ENCODE assay signal across 13 cellular contexts in genomic region chr3:173711619-173712018, GRCh38.
DNase-seq lines count a peak whose midpoint lies in the region; ATAC-seq, FAIRE-seq and TF ChIP-seq lines count a peak whose summit lies in the region.
"Had no signal": no experiment of that assay in that cellular context is flagged by ENCODE, and none has a peak within 500 bp of the region (broad histone marks: within the 10 kb centered on the region; RNA-seq: fewer than 3 reads in every experiment).

No MANE protein-coding gene starts in this region.

- H3K9me3 ChIP-seq in left ventricle myocardium inferior (replicated peaks) (no peaks in the 10 kb centered on the region), kidney (ENCODE audit: control insufficient read depth in 1 of 2, low read length in 2 of 2) (no peaks in the 10 kb centered on the region), upper lobe of right lung (no peaks in the 10 kb centered on the region)
- H3K9me3 ChIP-seq: esophagus squamous epithelium had no signal

- DNase-seq in Right ventricle myocardium superior (no peak), left ventricle myocardium inferior (no peak), SK-MEL-5 (ENCODE audit: low read depth, low spot score) (peak; percentile 22), kidney (no peak), upper lobe of right lung (no peak), NCI-H1092 (lab: John Stamatoyannopoulos, UW) (no peak)
- DNase-seq in activated CD4-positive, alpha-beta T cell treated with anti-CD3 and anti-CD28 coated beads, Interleukin-2, amount 50 U/mL, for 48 hours: no peak
- DNase-seq: activated naive CD4-positive, alpha-beta T cell treated with anti-CD3 and anti-CD28 coated beads, Interleukin-2, amount 50 U/mL, for 16 hours; esophagus squamous epithelium; NCI-H526; nucleus accumbens; T1000 had no signal

- in situ Hi-C loops in SK-MEL-5 (cut with HindIII; ENCODE audit: low pct_unique_long_range_greater_than_20kb, low sequenced_read_pairs): no loop called here

- ATAC-seq in Right ventricle myocardium superior (ENCODE audit: poor library complexity) (peak; percentile 46), upper lobe of right lung (peak; percentile 83), GM18909 (IDR thresholded peaks at IDR 0.05; ENCODE audit: poor library complexity, unreplicated experiment) (no peak)

- H3K36me3 ChIP-seq in left ventricle myocardium inferior (no peaks in the 10 kb centered on the region), kidney (ENCODE audit: control insufficient read depth in 1 of 2, insufficient read depth in 2 of 2, low read length in 2 of 2) (no peaks in the 10 kb centered on the region), upper lobe of right lung (no peaks in the 10 kb centered on the region)
- H3K36me3 ChIP-seq: esophagus squamous epithelium had no signal

- H3K4me1 ChIP-seq in left ventricle myocardium inferior: no peaks in the 10 kb centered on the region
- H3K4me1 ChIP-seq in kidney (ENCODE audit: control insufficient read depth in 1 of 2, insufficient read depth in 1 of 2, low read depth in 1 of 2, low read length in 2 of 2): no peaks in the 10 kb centered on the region
- no peaks in the 10 kb centered on the region for H3K4me1 ChIP-seq in upper lobe of right lung
- H3K4me1 ChIP-seq: esophagus squamous epithelium had no signal

- intact Hi-C loops in Right ventricle myocardium superior (cut with DNase I): no loop called here
- intact Hi-C loops in left ventricle myocardium inferior (cut with micrococcal nuclease): no loop called here
- intact Hi-C loops in kidney (cut with DNase I): no loop called here
- intact Hi-C loops in upper lobe of right lung (cut with DNase I): no loop called here

- FAIRE-seq in kidney (lab: Jason Lieb, UNC): no peak

- TF ChIP-seq CTCF in left ventricle myocardium inferior (IDR thresholded peaks at IDR 0.05; ENCODE audit: borderline replicate concordance): no peak
- no peak for TF ChIP-seq CTCF in kidney (IDR thresholded peaks at IDR 0.05; ENCODE audit: borderline replicate concordance, extremely low read depth, insufficient read depth)
- TF ChIP-seq CTCF in upper lobe of right lung (IDR thresholded peaks at IDR 0.05): no peak

- H3K27ac ChIP-seq in left ventricle myocardium inferior (replicated peaks) (no peak overlapping the region), kidney (ENCODE audit: low read depth in 2 of 2, low read length in 2 of 2) (peak overlapping the region in 1 of 2 donors; percentile 20), upper lobe of right lung (no peak overlapping the region)
- H3K27ac ChIP-seq: esophagus squamous epithelium had no signal

- no peak overlapping the region for H3K9ac ChIP-seq in kidney (ENCODE audit: low read length in 2 of 2)

- no peaks in the 10 kb centered on the region for H3K27me3 ChIP-seq in left ventricle myocardium inferior (ENCODE audit: low read depth)
- H3K27me3 ChIP-seq in upper lobe of right lung: no peaks in the 10 kb centered on the region
- H3K27me3 ChIP-seq: esophagus squamous epithelium had no signal

- H3K4me3 ChIP-seq in left ventricle myocardium inferior: no peak overlapping the region
- peak overlapping the region; percentile 33 to 45 for H3K4me3 ChIP-seq in kidney (ENCODE audit: low read length in 2 of 2)
- no peak overlapping the region for H3K4me3 ChIP-seq in upper lobe of right lung
- H3K4me3 ChIP-seq: esophagus squamous epithelium had no signal

Comparison
In these comparisons a context has a peak if more than half of its experiments do, and no peak if none do; other contexts are left out.
1. H3K4me3 ChIP-seq: peak in kidney (2 of 2); none in left ventricle myocardium inferior (single experiment) and upper lobe of right lung (single experiment).